Comparison of ENCODE assay signal across 20 cellular contexts in the genomic region with DNA sequence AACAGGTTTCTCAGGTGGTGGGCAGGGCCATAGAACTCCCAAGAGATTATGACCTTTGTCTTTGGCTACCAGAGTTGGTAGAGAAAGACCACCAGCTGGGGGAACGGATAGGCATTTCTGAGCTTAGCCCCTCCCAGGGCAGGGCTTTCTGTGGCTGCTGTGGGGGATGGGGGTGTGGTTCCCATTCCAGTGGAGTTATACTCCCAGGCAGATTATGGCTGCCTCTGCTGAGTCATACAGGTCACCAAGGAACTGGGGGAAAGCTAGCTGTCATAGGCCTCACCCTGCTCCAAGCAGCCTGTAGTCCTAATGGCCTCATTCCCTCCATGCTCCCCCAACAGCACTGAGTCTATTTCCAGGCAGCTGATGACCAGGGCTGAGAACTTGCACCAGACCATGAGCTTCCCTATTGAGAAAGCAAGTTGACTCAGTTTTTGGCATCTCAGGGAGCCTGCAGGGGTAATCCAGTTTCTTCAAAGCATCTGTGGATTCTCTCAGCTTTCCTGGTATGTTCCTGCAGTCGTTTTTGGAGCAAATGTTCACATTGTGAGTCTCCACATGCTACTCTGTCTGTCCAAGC.
DNase-seq lines count a peak whose midpoint lies in the region; ATAC-seq, FAIRE-seq and TF ChIP-seq lines count a peak whose summit lies in the region.
"Had no signal": no experiment of that assay in that cellular context is flagged by ENCODE, and none has a peak within 500 bp of the region (broad histone marks: within the 10 kb centered on the region; RNA-seq: fewer than 3 reads in every experiment).

No MANE protein-coding gene starts in this region.

- H3K9me3 ChIP-seq in vagina: no peaks in the 10 kb centered on the region

- TF ChIP-seq CTCF in fibroblast of mammary gland (conservative IDR thresholded peaks at IDR 0.05; ENCODE audit: control insufficient read depth, insufficient read depth, low read depth, low read length): no peak
- no peak for TF ChIP-seq CTCF in vagina (IDR thresholded peaks at IDR 0.05)

- ATAC-seq in GM19452 (IDR thresholded peaks at IDR 0.05; ENCODE audit: unreplicated experiment) (no peak), HG03439 (IDR thresholded peaks at IDR 0.05; ENCODE audit: unreplicated experiment) (no peak)
- ATAC-seq: natural killer cell treated with Interleukin-12 subunit alpha and Interleukin-12 subunit beta and Interleukin-15 and Interleukin-18, amount 100 ng/mL, for 72 hours; stimulated activated naive CD8-positive, alpha-beta T cell treated with anti-CD3 and anti-CD28 coated beads, Interleukin-15, Interleukin-2, amounts not matched to agents 100 U/mL and 50 U/mL, for 24 hours had no signal

- H3K36me3 ChIP-seq in vagina: no peaks in the 10 kb centered on the region
- H3K36me3 ChIP-seq: cardiac muscle cell, esophagus muscularis mucosa had no signal

- intact Hi-C loops in vagina (cut with DNase I): no loop called here

- H3K27me3 ChIP-seq in vagina: no peaks in the 10 kb centered on the region
- H3K27me3 ChIP-seq: cardiac muscle cell, esophagus muscularis mucosa had no signal

- DNase-seq in GM03348 (ENCODE audit: low spot score): peak; percentile 11
- DNase-seq in RCC 7860 (ENCODE audit: low spot score): peak; percentile 6
- peak; percentile 68 for DNase-seq in fibroblast of mammary gland (ENCODE audit: low read depth)
- peak; percentile 62 for DNase-seq in stromal cell of bone marrow (ENCODE audit: low read depth)
- no peak for DNase-seq in vagina (ENCODE audit: extremely low spot score in 2 of 2)
- DNase-seq: activated CD4-positive, alpha-beta T cell treated with anti-CD3 and anti-CD28 coated beads, Interleukin-2, amount 10 ng/mL, durations not matched to agents 24 days and 14 days; C1 segment of cervical spinal cord; KBM-7; NCI-H1092; NCI-H2081; NCI-H510A treated with DMSO at 0.1 percent for 48 hours; SHP77; stimulated activated naive CD8-positive, alpha-beta T cell treated with anti-CD3 and anti-CD28 coated beads, Interleukin-15, Interleukin-2, amounts not matched to agents 100 U/mL and 50 U/mL, for 24 hours had no signal

- H3K27ac ChIP-seq in vagina: no peak overlapping the region
- H3K27ac ChIP-seq: cardiac muscle cell, esophagus muscularis mucosa had no signal

- FAIRE-seq in RCC 7860 (lab: Jason Lieb, UNC): no peak
- FAIRE-seq: D721Med, islet of Langerhans had no signal

- no peak for TF ChIP-seq POLR2A in vagina (IDR thresholded peaks at IDR 0.05)

- H3K4me3 ChIP-seq in fibroblast of mammary gland (ENCODE audit: control insufficient read depth, low read depth, low read length) (no peak overlapping the region), vagina (no peak overlapping the region)
- H3K4me3 ChIP-seq: cardiac muscle cell, esophagus muscularis mucosa had no signal

- no peaks in the 10 kb centered on the region for H3K4me1 ChIP-seq in vagina
- H3K4me1 ChIP-seq: esophagus muscularis mucosa had no signal

Comparison
In these comparisons a context has a peak if more than half of its experiments do, and no peak if none do; other contexts are left out.
1. DNase-seq: peak in GM03348 (single experiment), RCC 7860 (single experiment), fibroblast of mammary gland (single experiment) and stromal cell of bone marrow (single experiment); none in vagina (0 of 2).